8 cellular contexts compared by ENCODE assay signal in genomic region chr1:16440150-16440479, GRCh38. TPM values are rescaled to one million over a fixed set of nuclear protein-coding genes. Genes with fewer than 3 reads are reported as not detected.
DNase-seq lines count a peak whose midpoint lies in the region; ATAC-seq, FAIRE-seq and TF ChIP-seq lines count a peak whose summit lies in the region.

No MANE protein-coding gene starts in this region.

- TF ChIP-seq CTCF in A549 (IDR thresholded peaks at IDR 0.05) (no peak), neural cell (IDR thresholded peaks at IDR 0.05; ENCODE audit: poor library complexity, severe bottlenecking) (no peak)

- TF ChIP-seq RAD21 in A549 (conservative IDR thresholded peaks at IDR 0.05 in 1 of 2, IDR thresholded peaks at IDR 0.05 in 1 of 2) (no peak), neural cell (conservative IDR thresholded peaks at IDR 0.05) (no peak)

- no peak for TF ChIP-seq EP300 in A549 (IDR thresholded peaks at IDR 0.05)
- no peak for TF ChIP-seq EP300 in neural cell (conservative IDR thresholded peaks at IDR 0.05; ENCODE audit: poor library complexity, severe bottlenecking)

- H3K27me3 ChIP-seq in MG63, result no peaks in the 10 kb centered on the region
- no peaks in the 10 kb centered on the region for H3K27me3 ChIP-seq in effector memory CD4-positive, alpha-beta T cell (replicated peaks; ENCODE audit: control insufficient read depth, insufficient read depth, low read length, poor library complexity, severe bottlenecking)
- H3K27me3 ChIP-seq in neural cell (ENCODE audit: insufficient read depth, low read depth, low read length), result no peaks in the 10 kb centered on the region

- POLR2A ChIA-PET in A549 (lab: Yijun Ruan, JAX), result interaction anchor here (1.3 kb wide), 1 partner anchor 73 kb away, joined by 3 read pairs; the partner anchor contains the start of gene SZRD1

- 51% methylated on average over 7 of the region's 7 CpGs for WGBS in A549 (ENCODE audit: missing lambda C conversion rate)

- CTCF ChIA-PET in A549 (lab: Yijun Ruan, JAX), result interaction anchor here (0.6 to 3.0 kb wide), 24 partner anchors 9 to 1776 kb away, joined by 3 to 30 read pairs (median 4); no protein-coding TSS in a partner anchor

- H3K9ac ChIP-seq in neural cell (ENCODE audit: low read length), result peak overlapping the region; percentile 94

- ATAC-seq in A549 (peak; percentile 80 to 88), GM18909 (IDR thresholded peaks at IDR 0.05; ENCODE audit: poor library complexity, unreplicated experiment) (peak; percentile 35), HG02623 (IDR thresholded peaks at IDR 0.05; ENCODE audit: unreplicated experiment) (no peak)

- H2AFZ ChIP-seq in neural cell (ENCODE audit: low read depth, low read length), result no peak overlapping the region

- no peaks in the 10 kb centered on the region for H3K9me2 ChIP-seq in neural cell (ENCODE audit: insufficient read depth, low read length)

- DNase-seq in A549 (ENCODE audit: low read depth in 1 of 2, low spot score in 1 of 2), result peak in 1 of 2 experiments; percentile 45
- DNase-seq in MG63, result no peak
- no peak for DNase-seq in effector memory CD4-positive, alpha-beta T cell
- no peak for DNase-seq in KBM-7
- no peak for DNase-seq in GOT3 (lab: John Stamatoyannopoulos, UW)

- H3K27ac ChIP-seq in A549 (peak overlapping the region; percentile 84 to 98), neural cell (ENCODE audit: low read length) (peak overlapping the region; percentile 89)
- H3K27ac ChIP-seq in effector memory CD4-positive, alpha-beta T cell (ENCODE audit: insufficient read depth, low read length, poor library complexity, severe bottlenecking), result peak overlapping the region; percentile 99

- no peaks in the 10 kb centered on the region for H4K20me1 ChIP-seq in neural cell (ENCODE audit: insufficient read depth)

- H3K4me3 ChIP-seq in A549, result peak overlapping the region; percentile 97; the same call in 1 of the 3 replicates
- H3K4me3 ChIP-seq in MG63, result peak overlapping the region; percentile 85
- peak overlapping the region; percentile 82 for H3K4me3 ChIP-seq in effector memory CD4-positive, alpha-beta T cell (ENCODE audit: insufficient read depth, low read depth, low read length, poor library complexity, severe bottlenecking)
- H3K4me3 ChIP-seq in neural cell (ENCODE audit: low read length), result peak overlapping the region; percentile 95

- TF ChIP-seq POLR2A in A549 (IDR thresholded peaks at IDR 0.05; ENCODE audit: low read length), result no peak

- FAIRE-seq in A549 (lab: Jason Lieb, UNC), result no peak

- H3K4me2 ChIP-seq in A549 (peak overlapping the region; percentile 68), neural cell (ENCODE audit: low read length) (no peak overlapping the region)

- H3K9me3 ChIP-seq in A549, result no peaks in the 10 kb centered on the region
- no peaks in the 10 kb centered on the region for H3K9me3 ChIP-seq in MG63
- no peaks in the 10 kb centered on the region for H3K9me3 ChIP-seq in effector memory CD4-positive, alpha-beta T cell (ENCODE audit: control insufficient read depth, low read length)
- no peaks in the 10 kb centered on the region for H3K9me3 ChIP-seq in neural cell (ENCODE audit: low read length)

- H3F3A ChIP-seq in neural cell (ENCODE audit: insufficient read depth, low read length, poor library complexity, severe bottlenecking), result no peaks in the 10 kb centered on the region

- H3K79me2 ChIP-seq in neural cell (replicated peaks; ENCODE audit: insufficient read depth, low read length), result peaks cover 29% of the 10 kb centered on the region

- in situ Hi-C loops in KBM-7 (cut with MboI; ENCODE audit: low pct_unique_long_range_greater_than_20kb, low sequenced_read_pairs), result no loop called here

- H3K36me3 ChIP-seq in MG63, result peaks cover 22% of the 10 kb centered on the region
- peaks cover 23% of the 10 kb centered on the region for H3K36me3 ChIP-seq in effector memory CD4-positive, alpha-beta T cell (ENCODE audit: control insufficient read depth, insufficient read depth, low read length)
- H3K36me3 ChIP-seq in neural cell (ENCODE audit: insufficient read depth, low read length), result no peaks in the 10 kb centered on the region

- H3K4me1 ChIP-seq in A549, result peaks cover 8% of the 10 kb centered on the region; the same call in 1 of the 3 replicates
- H3K4me1 ChIP-seq in effector memory CD4-positive, alpha-beta T cell (ENCODE audit: control insufficient read depth, insufficient read depth, low read length, poor library complexity, severe bottlenecking), result peaks cover 32% of the 10 kb centered on the region

TF ChIP-seq in A549, 52 proteins besides CTCF, POLR2A, EP300 and RAD21 (continues in another document):
- TF ChIP-seq ZC3H11A (IDR thresholded peaks at IDR 0.05) (no peak), MYC (IDR thresholded peaks at IDR 0.05; ENCODE audit: borderline replicate concordance, low read length) (no peak), MAZ (IDR thresholded peaks at IDR 0.05; ENCODE audit: borderline replicate concordance, low read depth, low read length) (no peak)
- TF ChIP-seq, protein P1, sequence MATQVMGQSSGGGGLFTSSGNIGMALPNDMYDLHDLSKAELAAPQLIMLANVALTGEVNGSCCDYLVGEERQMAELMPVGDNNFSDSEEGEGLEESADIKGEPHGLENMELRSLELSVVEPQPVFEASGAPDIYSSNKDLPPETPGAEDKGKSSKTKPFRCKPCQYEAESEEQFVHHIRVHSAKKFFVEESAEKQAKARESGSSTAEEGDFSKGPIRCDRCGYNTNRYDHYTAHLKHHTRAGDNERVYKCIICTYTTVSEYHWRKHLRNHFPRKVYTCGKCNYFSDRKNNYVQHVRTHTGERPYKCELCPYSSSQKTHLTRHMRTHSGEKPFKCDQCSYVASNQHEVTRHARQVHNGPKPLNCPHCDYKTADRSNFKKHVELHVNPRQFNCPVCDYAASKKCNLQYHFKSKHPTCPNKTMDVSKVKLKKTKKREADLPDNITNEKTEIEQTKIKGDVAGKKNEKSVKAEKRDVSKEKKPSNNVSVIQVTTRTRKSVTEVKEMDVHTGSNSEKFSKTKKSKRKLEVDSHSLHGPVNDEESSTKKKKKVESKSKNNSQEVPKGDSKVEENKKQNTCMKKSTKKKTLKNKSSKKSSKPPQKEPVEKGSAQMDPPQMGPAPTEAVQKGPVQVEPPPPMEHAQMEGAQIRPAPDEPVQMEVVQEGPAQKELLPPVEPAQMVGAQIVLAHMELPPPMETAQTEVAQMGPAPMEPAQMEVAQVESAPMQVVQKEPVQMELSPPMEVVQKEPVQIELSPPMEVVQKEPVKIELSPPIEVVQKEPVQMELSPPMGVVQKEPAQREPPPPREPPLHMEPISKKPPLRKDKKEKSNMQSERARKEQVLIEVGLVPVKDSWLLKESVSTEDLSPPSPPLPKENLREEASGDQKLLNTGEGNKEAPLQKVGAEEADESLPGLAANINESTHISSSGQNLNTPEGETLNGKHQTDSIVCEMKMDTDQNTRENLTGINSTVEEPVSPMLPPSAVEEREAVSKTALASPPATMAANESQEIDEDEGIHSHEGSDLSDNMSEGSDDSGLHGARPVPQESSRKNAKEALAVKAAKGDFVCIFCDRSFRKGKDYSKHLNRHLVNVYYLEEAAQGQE (IDR thresholded peaks at IDR 0.05), result no peak

TF ChIP-seq in neural cell, 6 proteins besides CTCF, POLR2A, EP300 and RAD21 (continues in another document):
- TF ChIP-seq, protein P1 (IDR thresholded peaks at IDR 0.05; ENCODE audit: borderline replicate concordance), result no peak
- no peak for TF ChIP-seq EZH2 (IDR thresholded peaks at IDR 0.05; ENCODE audit: borderline replicate concordance, insufficient read depth, low read length, poor library complexity, severe bottlenecking)
- no peak for TF ChIP-seq POLR2AphosphoS5 (IDR thresholded peaks at IDR 0.05)
- no peak for TF ChIP-seq TAF1 (IDR thresholded peaks at IDR 0.05; ENCODE audit: low read depth)
- TF ChIP-seq SMC3 (conservative IDR thresholded peaks at IDR 0.05; ENCODE audit: poor library complexity), result no peak

RNA-seq across cellular contexts. Expression of gene NECAP2, which starts 0.4 kb away (rescaled TPM):
- polyA plus RNA-seq in A549 (2011; rRNA removed) (38.5 and 40.3 TPM in 2 replicates), A549 (2017; fragmentation: RNase III; extraction: RNeasy Plus Mini Kit Qiagen cat#74134 plus additional on column Dnase treatment) (28.4 to 29.7 TPM (median 29.4 TPM) in 3 replicates), neural cell (69.3 and 80.2 TPM in 2 replicates)
- 35.4 and 37.6 TPM in 2 replicates for polyA plus RNA-seq in A549 (2012; cell fraction: cytosol; rRNA removed)
- 29.0 and 33.2 TPM in 2 replicates for polyA plus RNA-seq in A549 (2012; cell fraction: nucleus; rRNA removed)
- 33.5 and 34.3 TPM in 2 replicates for polyA minus RNA-seq in A549 (2011; rRNA and poly(A)+ RNA removed)
- 42.4 and 86.0 TPM in 2 replicates for total RNA-seq in MG63 (2014; rRNA removed; shearing (Covaris generic); ENCODE audit: low replicate concordance)
- 18.6 and 27.5 TPM in 2 replicates for polyA minus RNA-seq in neural cell

RNA-seq across cellular contexts. Expression of gene SPATA21, which starts 2.9 kb away (rescaled TPM):
- polyA plus RNA-seq in A549 (2011; rRNA removed) (0.08 and 0.15 TPM in 2 replicates), A549 (2017; fragmentation: RNase III; extraction: RNeasy Plus Mini Kit Qiagen cat#74134 plus additional on column Dnase treatment) (0.09 to 0.12 TPM (median 0.10 TPM) in 3 replicates), neural cell (0.15 and 0.68 TPM in 2 replicates)
- 0.01 and 0.05 TPM in 2 replicates for polyA plus RNA-seq in A549 (2012; cell fraction: cytosol; rRNA removed)
- 0.38 and 0.54 TPM in 2 replicates for polyA plus RNA-seq in A549 (2012; cell fraction: nucleus; rRNA removed)
- polyA minus RNA-seq in A549 (2011; rRNA and poly(A)+ RNA removed), result not detected in 2 replicates
- total RNA-seq in MG63 (2014; rRNA removed; shearing (Covaris generic); ENCODE audit: low replicate concordance), result not detected in 2 replicates
- polyA minus RNA-seq in neural cell, result not detected in 2 replicates
